17 cellular contexts compared by ENCODE assay signal in the genomic region with DNA sequence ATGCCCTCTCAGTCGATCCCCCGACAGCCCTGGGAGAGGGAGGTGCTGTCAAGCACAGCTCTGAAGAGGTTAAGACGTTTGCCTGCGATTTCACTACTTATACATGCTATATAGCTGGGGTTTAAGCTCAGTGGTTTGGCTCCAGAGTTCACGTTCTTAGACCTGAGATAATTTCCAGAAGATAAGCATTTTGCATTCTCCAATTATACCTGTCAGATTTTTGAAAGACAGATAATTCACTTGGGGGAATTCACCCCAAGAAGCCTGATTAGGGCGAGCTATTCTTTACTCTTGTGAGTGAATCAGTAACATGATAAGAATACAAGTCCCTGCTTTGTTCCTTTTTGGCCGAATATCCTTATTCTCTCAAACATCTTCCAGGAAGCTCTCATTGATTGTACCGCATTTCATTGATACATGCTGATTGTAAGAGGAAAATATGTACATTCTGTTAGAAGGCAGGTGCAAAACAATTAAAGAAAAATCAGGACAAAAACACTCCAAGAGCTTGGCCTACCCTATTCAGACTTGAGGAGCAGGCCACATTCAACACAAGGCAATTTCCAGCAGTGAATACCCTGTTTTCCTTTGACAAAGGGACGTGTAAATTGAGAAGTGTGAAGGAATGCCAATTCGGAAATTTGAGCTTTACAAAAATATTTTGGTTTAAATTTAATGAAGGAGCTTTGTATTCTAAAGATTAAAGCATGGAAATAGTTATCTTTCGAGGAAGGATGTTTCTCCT. TPM values are rescaled to one million over a fixed set of nuclear protein-coding genes. Genes with fewer than 3 reads are reported as not detected.
A peak's percentile ranks its signal among the peaks of the same experiment; 100 is the strongest.
DNase-seq lines count a peak whose midpoint lies in the region; ATAC-seq, FAIRE-seq and TF ChIP-seq lines count a peak whose summit lies in the region.
"Had no signal": no experiment of that assay in that cellular context is flagged by ENCODE, and none has a peak within 500 bp of the region (broad histone marks: within the 10 kb centered on the region; RNA-seq: fewer than 3 reads in every experiment).

No MANE protein-coding gene starts in this region.

- no peak overlapping the region for H3K4ac ChIP-seq in H9 (ENCODE audit: low read depth, low read length)

- H3K36me3 Mint-ChIP-seq in H9 (ENCODE audit: insufficient read depth in 1 of 3, low read depth in 3 of 3) (peaks cover 8 to 22% (median 19%) of the 10 kb centered on the region in 3 experiments), astrocyte (ENCODE audit: low read depth, unreplicated experiment) (peaks cover 26% of the 10 kb centered on the region), neural progenitor cell (peaks cover 65% of the 10 kb centered on the region)
- no peaks in the 10 kb centered on the region for H3K36me3 Mint-ChIP-seq in activated CD8-positive, alpha-beta T cell treated with anti-CD3 and anti-CD28 coated beads, Interleukin-2, amount 10 ng/mL, durations not matched to agents 7 days and 5 days (ENCODE audit: low read depth)
- H3K36me3 Mint-ChIP-seq: CD4-positive, CD25-positive, alpha-beta regulatory T cell had no signal

- POLR2A ChIA-PET in activated CD8-positive, alpha-beta T cell treated with anti-CD3 and anti-CD28 coated beads, Interleukin-2, amount 10 ng/mL, durations not matched to agents 7 days and 5 days (lab: Charles Lee) = interaction anchor here (0.6 kb wide), 1 partner anchor 11 kb away, joined by 3 read pairs; no protein-coding TSS in a partner anchor

- no peak overlapping the region for H2BK5ac ChIP-seq in H9 (ENCODE audit: insufficient read length, low read length)

- DNase-seq in H9 = no peak
- DNase-seq in astrocyte (ENCODE audit: low read depth) = no peak
- DNase-seq in neural progenitor cell (ENCODE audit: low spot score) = peak; percentile 69
- no peak for DNase-seq in frontal cortex (ENCODE audit: low spot score in 2 of 2)
- no peak for DNase-seq in AG08395 (ENCODE audit: low spot score)
- no peak for DNase-seq in activated CD8-positive, alpha-beta T cell treated with anti-CD3 and anti-CD28 coated beads, Interleukin-2, amount 10 ng/mL, durations not matched to agents 7 days and 5 days
- DNase-seq in NCI-H2196 (lab: John Stamatoyannopoulos, UW; ENCODE audit: unreplicated experiment) = no peak
- DNase-seq: 8988T; CD4-positive, CD25-positive, alpha-beta regulatory T cell; DMS 273 treated with DMSO at 0.1 percent for 48 hours; DMS79 had no signal

- no peak overlapping the region for H4K5ac ChIP-seq in H9 (ENCODE audit: insufficient read length, low read depth, low read length)

- H3K27ac ChIP-seq in H9 (ENCODE audit: insufficient read length, low read depth, low read length) = no peak overlapping the region
- no peak overlapping the region for H3K27ac ChIP-seq in astrocyte (ENCODE audit: low read depth, low read length)
- H3K27ac ChIP-seq in iPS-18a (ENCODE audit: low read length) = peak overlapping the region; percentile 16
- peak overlapping the region; percentile 94 for H3K27ac ChIP-seq in neural progenitor cell
- H3K27ac ChIP-seq: BLaER1 treated with 17β-estradiol and CSF1 and Interleukin-3, amounts not matched to agents 10 nM and 100 nM had no signal

- H3K4me1 Mint-ChIP-seq in H9 (peaks cover 59 to 66% of the 10 kb centered on the region in 2 experiments), astrocyte (ENCODE audit: low read depth, unreplicated experiment) (no peaks in the 10 kb centered on the region), neural progenitor cell (peaks cover 18% of the 10 kb centered on the region)
- no peaks in the 10 kb centered on the region for H3K4me1 Mint-ChIP-seq in activated CD8-positive, alpha-beta T cell treated with anti-CD3 and anti-CD28 coated beads, Interleukin-2, amount 10 ng/mL, durations not matched to agents 7 days and 5 days (ENCODE audit: low read depth)
- H3K4me1 Mint-ChIP-seq: CD4-positive, CD25-positive, alpha-beta regulatory T cell had no signal

- no peak for TF ChIP-seq CTCF in H9 (conservative IDR thresholded peaks at IDR 0.05)
- TF ChIP-seq CTCF in astrocyte (IDR thresholded peaks at IDR 0.05; ENCODE audit: insufficient read depth, low read depth, low read length) = no peak
- TF ChIP-seq CTCF in neural progenitor cell (IDR thresholded peaks at IDR 0.05) = no peak

- H3K4me2 ChIP-seq in H9 (ENCODE audit: insufficient read depth, insufficient read length, low read length) (no peak overlapping the region), astrocyte (ENCODE audit: low read length) (no peak overlapping the region), neural progenitor cell (peak overlapping the region; percentile 64)
- H3K4me2 ChIP-seq: BLaER1 treated with 17β-estradiol and CSF1 and Interleukin-3, amounts not matched to agents 10 nM and 100 nM had no signal

- H3K9ac ChIP-seq in H9 (ENCODE audit: extremely low read depth, insufficient read length, low read length) (no peak overlapping the region), astrocyte (ENCODE audit: low read length) (no peak overlapping the region), iPS-18a (ENCODE audit: low read length) (no peak overlapping the region), neural progenitor cell (no peak overlapping the region)
- H3K9ac ChIP-seq: BLaER1 treated with 17β-estradiol and CSF1 and Interleukin-3, amounts not matched to agents 10 nM and 100 nM had no signal

- no peak overlapping the region for H3K14ac ChIP-seq in H9 (ENCODE audit: insufficient read depth, low read length)

- no peak overlapping the region for H3T11ph ChIP-seq in H9 (ENCODE audit: low read length)

- H3K79me1 ChIP-seq in H9 (ENCODE audit: insufficient read depth, low read depth, low read length, poor library complexity, severe bottlenecking) = no peaks in the 10 kb centered on the region

- H2BK20ac ChIP-seq in H9 (ENCODE audit: low read depth, low read length, poor library complexity, severe bottlenecking) = no peak overlapping the region

- H3K9me3 ChIP-seq in H9 (ENCODE audit: control insufficient read depth, low read depth, low read length) = no peaks in the 10 kb centered on the region
- no peaks in the 10 kb centered on the region for H3K9me3 ChIP-seq in astrocyte (ENCODE audit: insufficient read depth, low read depth, low read length)
- H3K9me3 ChIP-seq in iPS-18a (ENCODE audit: control insufficient read depth, low read depth, low read length) = no peaks in the 10 kb centered on the region
- H3K9me3 ChIP-seq in neural progenitor cell (ENCODE audit: low read depth) = peaks cover 6% of the 10 kb centered on the region

- peak; percentile 5 for FAIRE-seq in astrocyte (lab: Jason Lieb, UNC)
- no peak for FAIRE-seq in frontal cortex (lab: Jason Lieb, UNC)
- FAIRE-seq: GM12878, GM18507, H54, HepG2 had no signal

- H3K23me2 ChIP-seq in H9 (ENCODE audit: insufficient read length, low read depth, low read length, poor library complexity, severe bottlenecking) = no peaks in the 10 kb centered on the region

- H4K91ac ChIP-seq in H9 (ENCODE audit: insufficient read length, low read depth, low read length) = no peak overlapping the region

- ATAC-seq in activated CD8-positive, alpha-beta T cell treated with anti-CD3 and anti-CD28 coated beads, Interleukin-2, amount 10 ng/mL, durations not matched to agents 7 days and 5 days = no peak
- ATAC-seq: GM12878, HepG2 had no signal

- H3K36me3 ChIP-seq in astrocyte (ENCODE audit: insufficient read depth, low read length) (no peaks in the 10 kb centered on the region), iPS-18a (ENCODE audit: control insufficient read depth, low read depth, low read length) (no peaks in the 10 kb centered on the region), neural progenitor cell (peaks cover 6% of the 10 kb centered on the region)

- H2BK15ac ChIP-seq in H9 (ENCODE audit: low read depth, low read length) = no peak overlapping the region

- H3K27me3 Mint-ChIP-seq in H9 (ENCODE audit: low read depth) = no peaks in the 10 kb centered on the region
- no peaks in the 10 kb centered on the region for H3K27me3 Mint-ChIP-seq in astrocyte (ENCODE audit: low read depth, unreplicated experiment)
- H3K27me3 Mint-ChIP-seq in neural progenitor cell (ENCODE audit: insufficient read depth, low read depth) = peaks cover 5% of the 10 kb centered on the region
- no peaks in the 10 kb centered on the region for H3K27me3 Mint-ChIP-seq in activated CD8-positive, alpha-beta T cell treated with anti-CD3 and anti-CD28 coated beads, Interleukin-2, amount 10 ng/mL, durations not matched to agents 7 days and 5 days (ENCODE audit: low read depth)
- H3K27me3 Mint-ChIP-seq: CD4-positive, CD25-positive, alpha-beta regulatory T cell had no signal

- H3F3A ChIP-seq in neural progenitor cell (ENCODE audit: low read depth) = peaks cover 28% of the 10 kb centered on the region

- H3K4me3 ChIP-seq in astrocyte (ENCODE audit: insufficient read depth, low read depth, low read length) (no peak overlapping the region), iPS-18a (ENCODE audit: low read length) (no peak overlapping the region), neural progenitor cell (no peak overlapping the region)
- H3K4me3 ChIP-seq: BLaER1 treated with 17β-estradiol and CSF1 and Interleukin-3, amounts not matched to agents 10 nM and 100 nM; GM12878 had no signal

- no peak overlapping the region for H3K23ac ChIP-seq in H9 (ENCODE audit: insufficient read length, low read depth, low read length)

- H2BK12ac ChIP-seq in H9 (ENCODE audit: insufficient read length, low read depth, low read length) = no peak overlapping the region

- H3K9me3 Mint-ChIP-seq in H9 (no peaks in the 10 kb centered on the region; a peak in 2 of 5 replicates), astrocyte (ENCODE audit: unreplicated experiment) (peaks cover 6% of the 10 kb centered on the region), neural progenitor cell (peaks cover 45% of the 10 kb centered on the region)
- H3K9me3 Mint-ChIP-seq in activated CD8-positive, alpha-beta T cell treated with anti-CD3 and anti-CD28 coated beads, Interleukin-2, amount 10 ng/mL, durations not matched to agents 7 days and 5 days (ENCODE audit: insufficient read depth) = peaks cover 4% of the 10 kb centered on the region

- H3K27ac Mint-ChIP-seq in H9 (peak overlapping the region; percentile 34 to 90 (median 71)), astrocyte (ENCODE audit: unreplicated experiment) (no peak overlapping the region), neural progenitor cell (no peak overlapping the region)
- H3K27ac Mint-ChIP-seq in activated CD8-positive, alpha-beta T cell treated with anti-CD3 and anti-CD28 coated beads, Interleukin-2, amount 10 ng/mL, durations not matched to agents 7 days and 5 days = no peak overlapping the region
- H3K27ac Mint-ChIP-seq: CD4-positive, CD25-positive, alpha-beta regulatory T cell had no signal

- WGBS in H9 (ENCODE audit: extremely low coverage, insufficient read length, low lambda C conversion rate) = no CpG with 5 or more reads among the region's 11 CpGs

- CTCF ChIA-PET in activated CD8-positive, alpha-beta T cell treated with anti-CD3 and anti-CD28 coated beads, Interleukin-2, amount 10 ng/mL, durations not matched to agents 7 days and 5 days (lab: Charles Lee) = no interaction called here

- H2AK5ac ChIP-seq in H9 (ENCODE audit: insufficient read length, low read length) = no peak overlapping the region

- H3K4me1 ChIP-seq in H9 (ENCODE audit: insufficient read depth, low read length) (no peaks in the 10 kb centered on the region; the same call in 1 of the 2 replicates), astrocyte (ENCODE audit: insufficient read depth, low read length) (peaks cover 10% of the 10 kb centered on the region), iPS-18a (ENCODE audit: control insufficient read depth, low read depth, low read length) (peaks cover 31% of the 10 kb centered on the region), neural progenitor cell (peaks cover 33% of the 10 kb centered on the region)
- H3K4me1 ChIP-seq: BLaER1 treated with 17β-estradiol and CSF1 and Interleukin-3, amounts not matched to agents 10 nM and 100 nM had no signal

- H3K27me3 ChIP-seq in H9 (ENCODE audit: insufficient read depth, low read length) (no peaks in the 10 kb centered on the region), astrocyte (ENCODE audit: insufficient read depth, low read length) (no peaks in the 10 kb centered on the region), iPS-18a (ENCODE audit: control insufficient read depth, insufficient read depth, low read length) (no peaks in the 10 kb centered on the region), neural progenitor cell (no peaks in the 10 kb centered on the region)
- H3K27me3 ChIP-seq: BLaER1 treated with 17β-estradiol and CSF1 and Interleukin-3, amounts not matched to agents 10 nM and 100 nM had no signal

- H3K79me2 ChIP-seq in H9 (ENCODE audit: insufficient read depth, low read length) (no peaks in the 10 kb centered on the region), astrocyte (ENCODE audit: insufficient read depth, low read length) (peaks cover 14% of the 10 kb centered on the region), neural progenitor cell (ENCODE audit: low read depth) (peaks cover 3% of the 10 kb centered on the region)

- no peak overlapping the region for H4K8ac ChIP-seq in H9 (replicated peaks; ENCODE audit: insufficient read length, low read depth, low read length)

- H3K18ac ChIP-seq in H9 (ENCODE audit: insufficient read length, low read depth, low read length) = no peak overlapping the region

- H3K4me3 Mint-ChIP-seq in H9 = no peak overlapping the region
- no peak overlapping the region for H3K4me3 Mint-ChIP-seq in astrocyte (ENCODE audit: unreplicated experiment)
- H3K4me3 Mint-ChIP-seq in neural progenitor cell = no peak overlapping the region
- H3K4me3 Mint-ChIP-seq in activated CD8-positive, alpha-beta T cell treated with anti-CD3 and anti-CD28 coated beads, Interleukin-2, amount 10 ng/mL, durations not matched to agents 7 days and 5 days = no peak overlapping the region
- H3K4me3 Mint-ChIP-seq: CD4-positive, CD25-positive, alpha-beta regulatory T cell had no signal

- H4K20me1 ChIP-seq in H9 (ENCODE audit: control insufficient read depth, insufficient read depth, insufficient read length) (no peaks in the 10 kb centered on the region), astrocyte (ENCODE audit: insufficient read depth, low read length) (no peaks in the 10 kb centered on the region), neural progenitor cell (ENCODE audit: low read depth) (no peaks in the 10 kb centered on the region)
- H4K20me1 ChIP-seq: BLaER1 treated with 17β-estradiol and CSF1 and Interleukin-3, amounts not matched to agents 10 nM and 100 nM had no signal

- H2AFZ ChIP-seq in H9 (ENCODE audit: low read length) (no peak overlapping the region), astrocyte (ENCODE audit: low read depth, low read length) (no peak overlapping the region), neural progenitor cell (replicated peaks) (no peak overlapping the region)

- no peak overlapping the region for H2BK120ac ChIP-seq in H9 (ENCODE audit: low read depth, low read length, poor library complexity, severe bottlenecking)

- no peak overlapping the region for H3K56ac ChIP-seq in H9 (ENCODE audit: insufficient read length, low read depth, low read length)

RNA-seq across cellular contexts. Expression of gene TENM3, which starts 30.2 kb away (rescaled TPM):
- total RNA-seq in H9 (2021) (49.1 and 49.6 TPM in 2 replicates), astrocyte (127 TPM in 2 replicates), neural progenitor cell (ENCODE audit: low replicate concordance) (78.7 and 126 TPM in 2 replicates), frontal cortex (78.3 TPM)
- total RNA-seq in activated CD8-positive, alpha-beta T cell treated with anti-CD3 and anti-CD28 coated beads, Interleukin-2, amount 10 ng/mL, durations not matched to agents 7 days and 5 days = not detected
- total RNA-seq: CD4-positive, CD25-positive, alpha-beta regulatory T cell had no signal

Comparison
In these comparisons a context has a peak if more than half of its experiments do, and no peak if none do; other contexts are left out.
1. H3K27ac ChIP-seq: peak in iPS-18a (single experiment) and neural progenitor cell (single experiment); none in H9 (single experiment) and astrocyte (single experiment).
2. H3K27ac Mint-ChIP-seq: peak in H9 (3 of 3); none in astrocyte (single experiment), neural progenitor cell (single experiment) and activated CD8-positive, alpha-beta T cell treated with anti-CD3 and anti-CD28 coated beads, Interleukin-2, amount 10 ng/mL, durations not matched to agents 7 days and 5 days (single experiment).
3. RNA of gene TENM3, which starts 30.2 kb away (total RNA-seq): 127 TPM in astrocyte, 78.7 to 126 TPM in neural progenitor cell, 78.3 TPM in frontal cortex (single experiment) and 49.1 to 49.6 TPM in H9; not detected in activated CD8-positive, alpha-beta T cell treated with anti-CD3 and anti-CD28 coated beads, Interleukin-2, amount 10 ng/mL, durations not matched to agents 7 days and 5 days; every median in the first group is over 10 times any median in the second.